In the genomic region with DNA sequence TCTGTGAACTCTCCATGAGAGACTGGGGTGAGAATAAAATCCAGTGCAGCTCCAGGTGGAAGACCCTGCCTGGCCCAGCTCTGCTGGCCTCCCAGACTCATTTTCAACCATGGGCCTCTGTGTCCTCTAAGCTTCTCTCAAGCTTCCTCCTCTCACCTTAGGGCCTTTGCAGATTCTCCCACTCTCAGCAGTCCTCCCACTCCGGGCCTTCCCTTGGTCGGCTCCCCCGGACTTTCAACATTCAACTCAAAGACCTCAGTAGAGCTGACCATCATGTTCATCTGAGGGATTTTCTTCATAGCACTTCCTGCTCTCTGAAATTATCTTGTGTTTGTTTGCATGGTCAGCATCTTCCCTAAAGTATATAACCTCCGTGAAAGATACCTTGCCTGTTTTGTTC, we compare ENCODE assay signal across 27 cellular contexts.
DNase-seq lines count a peak whose midpoint lies in the region; ATAC-seq, FAIRE-seq and TF ChIP-seq lines count a peak whose summit lies in the region.
"Had no signal": no experiment of that assay in that cellular context is flagged by ENCODE, and none has a peak within 500 bp of the region (broad histone marks: within the 10 kb centered on the region; RNA-seq: fewer than 3 reads in every experiment).

No MANE protein-coding gene starts in this region.

- H3K9ac ChIP-seq in MM.1S (ENCODE audit: low read length): no peak overlapping the region
- H3K9ac ChIP-seq: BLaER1 treated with 17β-estradiol and CSF1 and Interleukin-3, amounts not matched to agents 10 nM and 100 nM; GM23248 had no signal

- H3K4me3 Mint-ChIP-seq in endothelial cell (ENCODE audit: unreplicated experiment) (no peak overlapping the region), osteocyte (ENCODE audit: unreplicated experiment) (no peak overlapping the region)
- H3K4me3 Mint-ChIP-seq: CD14-positive monocyte; CD4-positive, alpha-beta T cell; CD8-positive, alpha-beta memory T cell had no signal

- no peaks in the 10 kb centered on the region for H3K36me3 Mint-ChIP-seq in endothelial cell (ENCODE audit: low read depth, unreplicated experiment)
- H3K36me3 Mint-ChIP-seq in osteocyte (ENCODE audit: unreplicated experiment): no peaks in the 10 kb centered on the region
- H3K36me3 Mint-ChIP-seq: CD14-positive monocyte; CD8-positive, alpha-beta memory T cell had no signal

- no peaks in the 10 kb centered on the region for H3K4me1 Mint-ChIP-seq in endothelial cell (ENCODE audit: unreplicated experiment)
- H3K4me1 Mint-ChIP-seq in osteocyte (ENCODE audit: unreplicated experiment): no peaks in the 10 kb centered on the region
- H3K4me1 Mint-ChIP-seq: CD14-positive monocyte; CD8-positive, alpha-beta memory T cell had no signal

- H3K36me3 ChIP-seq in MM.1S (replicated peaks; ENCODE audit: insufficient read depth, low read length): no peaks in the 10 kb centered on the region
- H3K36me3 ChIP-seq: BE2C; BLaER1 treated with 17β-estradiol and CSF1 and Interleukin-3, amounts not matched to agents 10 nM and 100 nM had no signal

- peaks cover 34% of the 10 kb centered on the region for H3K27me3 ChIP-seq in MM.1S (replicated peaks; ENCODE audit: insufficient read depth, low read length)
- H3K27me3 ChIP-seq: BE2C; BLaER1 treated with 17β-estradiol and CSF1 and Interleukin-3, amounts not matched to agents 10 nM and 100 nM had no signal

- H3F3A ChIP-seq in MM.1S (ENCODE audit: insufficient read depth, low read length): no peaks in the 10 kb centered on the region

- POLR2A ChIA-PET in A549 (lab: Yijun Ruan, JAX): no interaction called here

- H3K4me3 ChIP-seq in A549: no peak overlapping the region
- H3K4me3 ChIP-seq in MM.1S (ENCODE audit: low read length): no peak overlapping the region
- H3K4me3 ChIP-seq: BLaER1 treated with 17β-estradiol and CSF1 and Interleukin-3, amounts not matched to agents 10 nM and 100 nM; GM23248 had no signal

- TF ChIP-seq POLR2A in A549 (IDR thresholded peaks at IDR 0.05; ENCODE audit: low read length): no peak

- H3K4me2 ChIP-seq in A549: no peak overlapping the region
- H3K4me2 ChIP-seq in MM.1S (ENCODE audit: low read depth, low read length): no peak overlapping the region
- H3K4me2 ChIP-seq: BLaER1 treated with 17β-estradiol and CSF1 and Interleukin-3, amounts not matched to agents 10 nM and 100 nM had no signal

- TF ChIP-seq CTCF in A549 (IDR thresholded peaks at IDR 0.05): no peak
- TF ChIP-seq CTCF in endothelial cell (IDR thresholded peaks at IDR 0.05; ENCODE audit: unreplicated experiment): no peak
- no peak for TF ChIP-seq CTCF in osteocyte (IDR thresholded peaks at IDR 0.05)
- TF ChIP-seq CTCF in MM.1S (IDR thresholded peaks at IDR 0.05; ENCODE audit: low read length): no peak

- H3K9me3 ChIP-seq in A549 (0 out of 3 replicates have a peak, but pooled peaks cover 9% of the 10 kb centered on the region), MM.1S (replicated peaks; ENCODE audit: insufficient read depth, low read length) (no peaks in the 10 kb centered on the region)
- H3K9me3 ChIP-seq: BE2C; BLaER1 treated with 17β-estradiol and CSF1 and Interleukin-3, amounts not matched to agents 10 nM and 100 nM had no signal

- H3K27ac Mint-ChIP-seq in endothelial cell (ENCODE audit: unreplicated experiment): peak overlapping the region; percentile 26
- no peak overlapping the region for H3K27ac Mint-ChIP-seq in osteocyte (ENCODE audit: unreplicated experiment)
- H3K27ac Mint-ChIP-seq: CD14-positive monocyte; CD4-positive, alpha-beta T cell; CD8-positive, alpha-beta memory T cell had no signal

- no peak overlapping the region for H3K27ac ChIP-seq in A549
- no peak overlapping the region for H3K27ac ChIP-seq in MM.1S (ENCODE audit: low read length)
- H3K27ac ChIP-seq: 22Rv1; BLaER1 treated with 17β-estradiol and CSF1 and Interleukin-3, amounts not matched to agents 10 nM and 100 nM; GM23248 had no signal

- H4K20me1 ChIP-seq in MM.1S (ENCODE audit: insufficient read depth, low read length): no peaks in the 10 kb centered on the region; the same call in 1 of the 2 replicates
- H4K20me1 ChIP-seq: BLaER1 treated with 17β-estradiol and CSF1 and Interleukin-3, amounts not matched to agents 10 nM and 100 nM had no signal

- H3K9me3 Mint-ChIP-seq in endothelial cell (ENCODE audit: unreplicated experiment) (no peaks in the 10 kb centered on the region), osteocyte (ENCODE audit: unreplicated experiment) (peaks cover 41% of the 10 kb centered on the region)
- H3K9me3 Mint-ChIP-seq: CD4-positive, alpha-beta T cell had no signal

- no peak for TF ChIP-seq RAD21 in A549 (conservative IDR thresholded peaks at IDR 0.05 in 1 of 2, IDR thresholded peaks at IDR 0.05 in 1 of 2)

- FAIRE-seq in A549 (lab: Jason Lieb, UNC): no peak
- FAIRE-seq: A204.1, D721Med, GM12891, GM18507, H1 had no signal

- peaks cover 7% of the 10 kb centered on the region for H3K27me3 Mint-ChIP-seq in endothelial cell (ENCODE audit: unreplicated experiment)
- H3K27me3 Mint-ChIP-seq in osteocyte (ENCODE audit: unreplicated experiment): no peaks in the 10 kb centered on the region
- H3K27me3 Mint-ChIP-seq: CD4-positive, alpha-beta T cell had no signal

- TF ChIP-seq EP300 in A549 (IDR thresholded peaks at IDR 0.05): no peak

- H3K9me2 ChIP-seq in MM.1S (replicated peaks; ENCODE audit: insufficient read depth, low read length): no peaks in the 10 kb centered on the region

- H3K79me2 ChIP-seq in MM.1S (ENCODE audit: low read length): no peaks in the 10 kb centered on the region

- WGBS in A549 (ENCODE audit: missing lambda C conversion rate): 15% methylated on average over 4 of the region's 4 CpGs

- DNase-seq in A549 (ENCODE audit: low read depth in 1 of 2, low spot score in 1 of 2) (no peak), endothelial cell (ENCODE audit: low spot score) (no peak), osteocyte (ENCODE audit: extremely low spot score, unreplicated experiment) (peak; percentile 44), ureter (ENCODE audit: low spot score) (peak; percentile 15), MM.1S (no peak), DMS 273 (lab: John Stamatoyannopoulos, UW; ENCODE audit: unreplicated experiment) (no peak)
- no peak for DNase-seq in NK-92 treated with Interleukin-12 subunit alpha and Interleukin-12 subunit beta, amount 100 ng/mL, for 24 hours (lab: John Stamatoyannopoulos, UW)
- no peak for DNase-seq in activated naive CD4-positive, alpha-beta T cell (lab: John Stamatoyannopoulos, UW)
- DNase-seq: ACHN; AML-193; BE2C; CD4-positive, alpha-beta T cell; CD8-positive, alpha-beta memory T cell; DMS53; DMS79 treated with DMSO at 0.1 percent for 48 hours; GF-D8; GM23248; H7 had no signal

- no peak for ATAC-seq in A549
- ATAC-seq: HCT116 had no signal

- no peak overlapping the region for H2AFZ ChIP-seq in MM.1S (ENCODE audit: low read length)
- H2AFZ ChIP-seq: GM23248 had no signal

- H3K4me1 ChIP-seq in A549 (no peaks in the 10 kb centered on the region), MM.1S (ENCODE audit: low read length) (no peaks in the 10 kb centered on the region)
- H3K4me1 ChIP-seq: BE2C had no signal

- CTCF ChIA-PET in A549 (lab: Yijun Ruan, JAX): no interaction called here

TF ChIP-seq in A549, 52 proteins besides CTCF, POLR2A, EP300 and RAD21:
- TF ChIP-seq JUNB (IDR thresholded peaks at IDR 0.05) (no peak), GATA3 (IDR thresholded peaks at IDR 0.05; ENCODE audit: borderline replicate concordance) (no peak), PHF8 (IDR thresholded peaks at IDR 0.05; ENCODE audit: borderline replicate concordance, low read depth) (no peak), CBX8 (IDR thresholded peaks at IDR 0.05) (no peak), MAFK (IDR thresholded peaks at IDR 0.05; ENCODE audit: partially characterized antibody) (peak; percentile 46), ZFP36 (IDR thresholded peaks at IDR 0.05; ENCODE audit: borderline replicate concordance, partially characterized antibody) (no peak), JUN (IDR thresholded peaks at IDR 0.05) (no peak), NR3C1 (IDR thresholded peaks at IDR 0.05) (no peak)

Comparison
In these comparisons a context has a peak if more than half of its experiments do, and no peak if none do; other contexts are left out.
1. DNase-seq: peak in osteocyte (single experiment) and ureter (single experiment); none in A549 (0 of 2), endothelial cell (single experiment), NK-92 treated with Interleukin-12 subunit alpha and Interleukin-12 subunit beta, amount 100 ng/mL, for 24 hours (single experiment), MM.1S (single experiment), DMS 273 (single experiment) and activated naive CD4-positive, alpha-beta T cell (0 of 4).